24 cellular contexts compared by ENCODE assay signal in genomic region chr1:92931691-92932090, GRCh38.
"Had no signal": no experiment of that assay in that cellular context is flagged by ENCODE, and none has a peak within 500 bp of the region (broad histone marks: within the 10 kb centered on the region; RNA-seq: fewer than 3 reads in every experiment).

No MANE protein-coding gene starts in this region.

- H3K36me3 Mint-ChIP-seq: mesothelial cell of epicardium; natural killer cell treated with Interleukin-12 subunit alpha and Interleukin-12 subunit beta and Interleukin-15 and Interleukin-18, amount 100 ng/mL, for 72 hours had no signal

- DNase-seq: islet precursor cell; left ventricle myocardium inferior; mesendoderm; naive thymus-derived CD4-positive, alpha-beta T cell; ovary; right lobe of liver; stimulated activated CD4-positive, alpha-beta T cell treated with anti-CD3 and anti-CD28 coated beads, Interleukin-1b, Interleukin-23, amount 100 ng/mL, for 48 hours; stimulated activated CD4-positive, alpha-beta T cell treated with anti-CD3 and anti-CD28 coated beads, Interleukin-2, amount 100 ng/mL, for 48 hours; stimulated activated CD4-positive, alpha-beta T cell treated with anti-CD3 and anti-CD28 coated beads, Interleukin-4, amount 100 ng/mL, for 4 hours; stimulated activated CD8-positive, alpha-beta memory T cell treated with anti-CD3 and anti-CD28 coated beads, Interleukin-4, amount 100 ng/mL, for 48 hours; stimulated activated naive CD8-positive, alpha-beta T cell treated with anti-CD3 and anti-CD28 coated beads, Interleukin-15, Interleukin-2, amounts not matched to agents 100 U/mL and 50 U/mL, for 24 hours; stomach; testis; thyroid gland; transverse colon; upper lobe of right lung had no signal

- H3K9me3 Mint-ChIP-seq: mesothelial cell of epicardium; naive thymus-derived CD4-positive, alpha-beta T cell; natural killer cell treated with Interleukin-12 subunit alpha and Interleukin-12 subunit beta and Interleukin-15 and Interleukin-18, amount 100 ng/mL, for 72 hours; stimulated activated memory B cell treated with anti-CD40 and anti-IgM and Interleukin-4, amounts not matched to agents 10 μg/mL and 1 μg/mL and 100 μg/mL, for 72 hours had no signal

- H3K4me3 Mint-ChIP-seq: mesothelial cell of epicardium; naive thymus-derived CD4-positive, alpha-beta T cell; natural killer cell treated with Interleukin-12 subunit alpha and Interleukin-12 subunit beta and Interleukin-15 and Interleukin-18, amount 100 ng/mL, for 72 hours; stimulated activated memory B cell treated with anti-CD40 and anti-IgM and Interleukin-4, amounts not matched to agents 10 μg/mL and 1 μg/mL and 100 μg/mL, for 72 hours had no signal

- H3K27me3 Mint-ChIP-seq: naive thymus-derived CD4-positive, alpha-beta T cell; natural killer cell treated with Interleukin-12 subunit alpha and Interleukin-12 subunit beta and Interleukin-15 and Interleukin-18, amount 100 ng/mL, for 72 hours; progenitor cell of endocrine pancreas; stimulated activated memory B cell treated with anti-CD40 and anti-IgM and Interleukin-4, amounts not matched to agents 10 μg/mL and 1 μg/mL and 100 μg/mL, for 72 hours had no signal

- FAIRE-seq: urothelium cell line had no signal

- H3K27ac ChIP-seq: left ventricle myocardium inferior, ovary, right atrium auricular region, right lobe of liver, stomach, testis, thyroid gland, transverse colon, upper lobe of right lung had no signal

- H3K9me3 ChIP-seq: left ventricle myocardium inferior, ovary, right atrium auricular region, right lobe of liver, stomach, testis, thyroid gland, transverse colon, upper lobe of right lung had no signal

- H3K36me3 ChIP-seq: left ventricle myocardium inferior, ovary, right atrium auricular region, right lobe of liver, stomach, thyroid gland, transverse colon, upper lobe of right lung had no signal

- H3K27ac Mint-ChIP-seq: mesothelial cell of epicardium; natural killer cell treated with Interleukin-12 subunit alpha and Interleukin-12 subunit beta and Interleukin-15 and Interleukin-18, amount 100 ng/mL, for 72 hours; progenitor cell of endocrine pancreas had no signal

- H3K4me2 ChIP-seq: smooth muscle cell had no signal

- H3K27me3 ChIP-seq: ovary, right atrium auricular region, right lobe of liver, stomach, testis, thyroid gland, transverse colon, upper lobe of right lung had no signal

- ATAC-seq: naive thymus-derived CD4-positive, alpha-beta T cell; natural killer cell treated with Interleukin-12 subunit alpha and Interleukin-12 subunit beta and Interleukin-15 and Interleukin-18, amount 100 ng/mL, for 72 hours; right lobe of liver; stimulated activated memory B cell treated with anti-CD40 and anti-IgM and Interleukin-4, amounts not matched to agents 10 μg/mL and 1 μg/mL and 100 μg/mL, for 72 hours; stimulated activated naive CD8-positive, alpha-beta T cell treated with anti-CD3 and anti-CD28 coated beads, Interleukin-15, Interleukin-2, amounts not matched to agents 100 U/mL and 50 U/mL, for 24 hours; upper lobe of right lung had no signal

- H3K4me3 ChIP-seq: left ventricle myocardium inferior, lung, ovary, right atrium auricular region, right lobe of liver, smooth muscle cell, stomach, testis, thyroid gland, transverse colon, upper lobe of right lung had no signal
